In genomic region chr10:86599729-86600128, GRCh38 we compare ENCODE assay signal across 8 cellular contexts. TPM values are rescaled to one million over a fixed set of nuclear protein-coding genes. Genes with fewer than 3 reads are reported as not detected.
DNase-seq lines count a peak whose midpoint lies in the region; ATAC-seq and TF ChIP-seq lines count a peak whose summit lies in the region.
"Had no signal": no experiment of that assay in that cellular context is flagged by ENCODE, and none has a peak within 500 bp of the region (broad histone marks: within the 10 kb centered on the region; RNA-seq: fewer than 3 reads in every experiment).

No MANE protein-coding gene starts in this region.

- intact Hi-C loops in left colon (cut with DNase I, micrococcal nuclease) = no loop called here
- intact Hi-C loops in dorsolateral prefrontal cortex (cut with DNase I) = no loop called here

- no peak for TF ChIP-seq CTCF in dorsolateral prefrontal cortex (IDR thresholded peaks at IDR 0.05 in 54 of 56, conservative IDR thresholded peaks at IDR 0.05 in 2 of 56; ENCODE audit: low read depth in 1 of 56, partially characterized antibody in 56 of 56)

- no peak overlapping the region for H3K4me3 ChIP-seq in dorsolateral prefrontal cortex

- H3K27ac ChIP-seq in dorsolateral prefrontal cortex = no peak overlapping the region
- H3K27ac ChIP-seq: RWPE1 had no signal

- DNase-seq in NAMALWA (ENCODE audit: low spot score) = peak; percentile 34
- peak; percentile 62 to 81 for DNase-seq in left colon
- no peak for DNase-seq in hepatic stellate cell (ENCODE audit: low spot score)
- no peak for DNase-seq in dorsolateral prefrontal cortex

- no peaks in the 10 kb centered on the region for H3K27me3 ChIP-seq in dorsolateral prefrontal cortex

- ATAC-seq in GM18867 (IDR thresholded peaks at IDR 0.05; ENCODE audit: unreplicated experiment) (peak; percentile 75), GM21825 (IDR thresholded peaks at IDR 0.05; ENCODE audit: unreplicated experiment) (peak; percentile 83), left colon (peak; percentile 95), GM19023 (IDR thresholded peaks at IDR 0.05; ENCODE audit: unreplicated experiment) (no peak)

RNA-seq across cellular contexts. Expression of gene OPN4, which starts 54.6 kb away (rescaled TPM):
- total RNA-seq in left colon (under 1 TPM; 0.15 to 0.20 TPM), dorsolateral prefrontal cortex (1 to 10 TPM in 93 of 120 experiments, under 1 TPM in 23, not detected in 4; 0.35 to 4.5 (median 1.6) TPM)

Comparison
In these comparisons a context has a peak if more than half of its experiments do, and no peak if none do; other contexts are left out.
1. DNase-seq: peak in NAMALWA (single experiment) and left colon (2 of 2); none in hepatic stellate cell (single experiment) and dorsolateral prefrontal cortex (0 of 10).